19 cellular contexts compared by ENCODE assay signal in genomic region chr3:142613491-142613890, GRCh38. TPM values are rescaled to one million over a fixed set of nuclear protein-coding genes. Genes with fewer than 3 reads are reported as not detected.
DNase-seq lines count a peak whose midpoint lies in the region; ATAC-seq and TF ChIP-seq lines count a peak whose summit lies in the region.
"Had no signal": no experiment of that assay in that cellular context is flagged by ENCODE, and none has a peak within 500 bp of the region (broad histone marks: within the 10 kb centered on the region; RNA-seq: fewer than 3 reads in every experiment).

No MANE protein-coding gene starts in this region.

- H3K36me3 ChIP-seq in RWPE2 (ENCODE audit: low read depth) = no peaks in the 10 kb centered on the region
- no peaks in the 10 kb centered on the region for H3K36me3 ChIP-seq in muscle layer of duodenum (ENCODE audit: control insufficient read depth in 1 of 2, insufficient read depth in 2 of 2, low read length in 2 of 2)
- H3K36me3 ChIP-seq: BE2C had no signal

- ATAC-seq in RWPE2 (ENCODE audit: low read depth) (peak; percentile 41; the same call in 1 of the 3 replicates), HG02610 (IDR thresholded peaks at IDR 0.05; ENCODE audit: unreplicated experiment) (no peak), HG03442 (IDR thresholded peaks at IDR 0.05; ENCODE audit: unreplicated experiment) (no peak)

- DNase-seq in HT-29 (ENCODE audit: low spot score) (peak; percentile 12), RWPE2 (ENCODE audit: low spot score) (no peak), epithelial cell of esophagus (ENCODE audit: low read depth) (peak; percentile 42), NCI-H345 (lab: John Stamatoyannopoulos, UW) (no peak), midbrain (lab: John Stamatoyannopoulos, UW) (no peak)
- DNase-seq: BE2C; CD4-positive, alpha-beta memory T cell; DND-41; GF-D8; H7; Karpas-422; NCI-H1417 treated with DMSO at 0.1 percent for 48 hours; NCI-H2029; NCI-H524 treated with DMSO at 0.1 percent for 48 hours; NK-92 treated with Interleukin-12 subunit alpha and Interleukin-12 subunit beta, amount 100 ng/mL, for 24 hours; SIG-M5 had no signal

- H3K4me1 ChIP-seq in RWPE2 (ENCODE audit: insufficient read depth, poor library complexity, severe bottlenecking) (peaks cover 8% of the 10 kb centered on the region), muscle layer of duodenum (ENCODE audit: control insufficient read depth in 1 of 2, insufficient read depth in 2 of 2, low read length in 2 of 2) (no peaks in the 10 kb centered on the region)

- H3K9me3 ChIP-seq in RWPE2 (ENCODE audit: severe bottlenecking) = no peaks in the 10 kb centered on the region
- no peaks in the 10 kb centered on the region for H3K9me3 ChIP-seq in muscle layer of duodenum (ENCODE audit: control insufficient read depth in 1 of 2, low read length in 2 of 2)

- TF ChIP-seq CTCF in RWPE2 (IDR thresholded peaks at IDR 0.05; ENCODE audit: poor library complexity, severe bottlenecking) (no peak), epithelial cell of esophagus (IDR thresholded peaks at IDR 0.05; ENCODE audit: insufficient read depth, low read depth, low read length, missing control alignments) (no peak)

- no peak overlapping the region for H3K4me3 ChIP-seq in RWPE2 (ENCODE audit: severe bottlenecking)
- no peak overlapping the region for H3K4me3 ChIP-seq in epithelial cell of esophagus (ENCODE audit: low read length)
- no peak overlapping the region for H3K4me3 ChIP-seq in muscle layer of duodenum (ENCODE audit: low read depth in 1 of 2, low read length in 2 of 2)

- H3K27ac ChIP-seq in RWPE2 (ENCODE audit: poor library complexity, severe bottlenecking) (no peak overlapping the region), muscle layer of duodenum (ENCODE audit: low read length) (peak overlapping the region; percentile 67)

- H3K27me3 ChIP-seq in RWPE2 (ENCODE audit: insufficient read depth, poor library complexity, severe bottlenecking) (no peaks in the 10 kb centered on the region), muscle layer of duodenum (ENCODE audit: low read depth, low read length) (no peaks in the 10 kb centered on the region)
- H3K27me3 ChIP-seq: BE2C had no signal

RNA-seq across cellular contexts. Expression of gene PLS1, which starts 17.3 kb away (rescaled TPM):
- 38.5 and 40.3 TPM in 2 replicates for total RNA-seq in HT-29 (2014; rRNA removed; shearing (Covaris generic))

RNA-seq across cellular contexts. Expression of gene ATR, which starts 35.0 kb away (rescaled TPM):
- total RNA-seq in HT-29 (2014; rRNA removed; shearing (Covaris generic)) = 12.9 and 15.4 TPM in 2 replicates

Comparison
In these comparisons a context has a peak if more than half of its experiments do, and no peak if none do; other contexts are left out.
1. DNase-seq: peak in HT-29 (single experiment) and epithelial cell of esophagus (single experiment); none in RWPE2 (single experiment), NCI-H345 (single experiment) and midbrain (single experiment).